ENCODE assay signal across 16 cellular contexts in the genomic region with DNA sequence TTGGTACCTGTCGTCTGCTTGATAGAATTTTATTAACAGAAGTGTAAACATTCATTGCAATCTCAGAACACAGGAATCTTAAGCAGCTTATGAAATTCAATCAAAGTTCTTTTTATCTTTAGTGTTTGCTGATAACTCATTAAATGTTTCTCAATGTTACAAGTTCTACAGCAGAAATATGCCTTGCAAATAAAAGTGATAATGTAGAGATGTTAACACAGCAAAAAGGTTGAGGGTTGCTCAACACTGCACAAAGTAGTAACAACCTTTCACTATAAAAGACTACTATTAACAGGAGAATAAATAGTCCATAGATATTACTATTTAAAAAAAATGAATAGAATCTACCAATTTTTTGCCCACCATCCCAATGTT.
DNase-seq lines count a peak whose midpoint lies in the region; ATAC-seq and TF ChIP-seq lines count a peak whose summit lies in the region.
"Had no signal": no experiment of that assay in that cellular context is flagged by ENCODE, and none has a peak within 500 bp of the region (broad histone marks: within the 10 kb centered on the region; RNA-seq: fewer than 3 reads in every experiment).

No MANE protein-coding gene starts in this region.

- no peaks in the 10 kb centered on the region for H4K20me1 ChIP-seq in smooth muscle cell (ENCODE audit: low read depth)

- peak overlapping the region; percentile 12 for H3K4me2 ChIP-seq in smooth muscle cell
- H3K4me2 ChIP-seq: GM23338 had no signal

- H3K4me1 ChIP-seq in left lung (peaks cover 0 to 7% of the 10 kb centered on the region in 2 donors), smooth muscle cell (ENCODE audit: low read depth) (peaks cover 10% of the 10 kb centered on the region)

- H3K4me3 ChIP-seq in left lung (no peak overlapping the region), smooth muscle cell (no peak overlapping the region)
- H3K4me3 ChIP-seq: GM23338 had no signal

- no peaks in the 10 kb centered on the region for H3K79me2 ChIP-seq in smooth muscle cell (ENCODE audit: low read depth)

- peak; percentile 58 for DNase-seq in amniotic epithelial cell (ENCODE audit: low read depth)
- DNase-seq in left lung, result no peak
- DNase-seq in smooth muscle cell (lab: John Stamatoyannopoulos, UW; ENCODE audit: unreplicated experiment), result no peak
- DNase-seq in NCI-H510A (lab: John Stamatoyannopoulos, UW), result no peak
- no peak for DNase-seq in activated CD4-positive, CD25-positive, alpha-beta regulatory T cell (lab: John Stamatoyannopoulos, UW)
- DNase-seq: C1 segment of cervical spinal cord; Calu3; CD4-positive, alpha-beta memory T cell; COR-L47; DMS53; DMS79 treated with DMSO at 0.1 percent for 48 hours; GF-D8; H9 had no signal

- H3K27ac ChIP-seq in left lung (no peak overlapping the region), smooth muscle cell (ENCODE audit: low read depth) (peak overlapping the region; percentile 13)

- H3K36me3 ChIP-seq in left lung (no peaks in the 10 kb centered on the region), smooth muscle cell (ENCODE audit: low read depth) (no peaks in the 10 kb centered on the region)

- no peaks in the 10 kb centered on the region for H3K9me3 ChIP-seq in left lung
- no peaks in the 10 kb centered on the region for H3K9me3 ChIP-seq in smooth muscle cell (replicated peaks; ENCODE audit: low read depth)

- H3K9ac ChIP-seq in smooth muscle cell (ENCODE audit: low read depth), result no peak overlapping the region

- no peak overlapping the region for H2AFZ ChIP-seq in smooth muscle cell (ENCODE audit: low read depth)

- 26% methylated on average over 1 of the region's 1 CpG for WGBS in smooth muscle cell (ENCODE audit: low lambda C conversion rate)

- no peaks in the 10 kb centered on the region for H3F3A ChIP-seq in smooth muscle cell (ENCODE audit: low read depth)

- ATAC-seq in left lung (peak; percentile 62), GM18858 (IDR thresholded peaks at IDR 0.05; ENCODE audit: unreplicated experiment) (no peak)
- ATAC-seq: GM23338, HCT116 had no signal

- no peaks in the 10 kb centered on the region for H3K27me3 ChIP-seq in left lung
- no peaks in the 10 kb centered on the region for H3K27me3 ChIP-seq in smooth muscle cell (ENCODE audit: low read depth)

- TF ChIP-seq CTCF in left lung (IDR thresholded peaks at IDR 0.05) (no peak), smooth muscle cell (IDR thresholded peaks at IDR 0.05; ENCODE audit: borderline replicate concordance, insufficient read depth, poor library complexity, severe bottlenecking) (no peak)

- intact Hi-C loops in left lung (cut with DNase I), result no loop called here
